In genomic region chr20:4864292-4864691, GRCh38 we compare ENCODE assay signal across 27 cellular contexts. TPM values are rescaled to one million over a fixed set of nuclear protein-coding genes. Genes with fewer than 3 reads are reported as not detected.
A peak's percentile ranks its signal among the peaks of the same experiment; 100 is the strongest.
DNase-seq lines count a peak whose midpoint lies in the region; ATAC-seq, FAIRE-seq and TF ChIP-seq lines count a peak whose summit lies in the region.
"Had no signal": no experiment of that assay in that cellular context is flagged by ENCODE, and none has a peak within 500 bp of the region (broad histone marks: within the 10 kb centered on the region; RNA-seq: fewer than 3 reads in every experiment).

No MANE protein-coding gene starts in this region.

- no peak overlapping the region for H4K91ac ChIP-seq in IMR-90 (ENCODE audit: insufficient read depth, low read depth, low read length)

- no peak overlapping the region for H3K56ac ChIP-seq in IMR-90 (ENCODE audit: extremely low read depth, insufficient read depth, low read length)

- intact Hi-C loops in IMR-90 (cut with micrococcal nuclease) = no loop called here
- intact Hi-C loops in activated CD8-positive, alpha-beta T cell treated with anti-CD3 and anti-CD28 coated beads for 36 hours (cut with micrococcal nuclease) = no loop called here

- H2BK5ac ChIP-seq in IMR-90 (ENCODE audit: low read depth, low read length, poor library complexity, severe bottlenecking) = no peak overlapping the region

- H2BK15ac ChIP-seq in IMR-90 (ENCODE audit: low read depth, low read length) = no peak overlapping the region

- no peak for TF ChIP-seq EP300 in A549 (IDR thresholded peaks at IDR 0.05)

- peaks cover 13% of the 10 kb centered on the region for H3K9me1 ChIP-seq in IMR-90 (ENCODE audit: insufficient read depth, low read length)

- no peaks in the 10 kb centered on the region for H3K27me3 Mint-ChIP-seq in activated T-helper 17 cell treated with anti-CD3 and anti-CD28 coated beads, Interleukin-2, amount 50 U/mL, for 72 hours
- H3K27me3 Mint-ChIP-seq in nephron progenitor cell (ENCODE audit: low read depth, poor library complexity) = no peaks in the 10 kb centered on the region
- no peaks in the 10 kb centered on the region for H3K27me3 Mint-ChIP-seq in activated CD8-positive, alpha-beta T cell treated with anti-CD3 and anti-CD28 coated beads for 36 hours
- H3K27me3 Mint-ChIP-seq: activated B cell treated with CpG ODN at 0.5 μM for 24 hours; activated naive CD8-positive, alpha-beta T cell had no signal

- DNase-seq in A549 (ENCODE audit: low read depth in 1 of 2, low spot score in 1 of 2) = peak in 1 of 2 experiments; percentile 35
- DNase-seq in IMR-90 = peak; percentile 5
- DNase-seq in nephron progenitor cell = no peak
- no peak for DNase-seq in NCI-H1105 treated with DMSO at 0.1 percent for 48 hours (lab: John Stamatoyannopoulos, UW)
- DNase-seq in ACHN = no peak
- DNase-seq in activated CD8-positive, alpha-beta T cell treated with anti-CD3 and anti-CD28 coated beads for 36 hours = no peak
- DNase-seq in NOMO-1 treated with dmso at 0.1 percent for 144 hours (lab: John Stamatoyannopoulos, UW; ENCODE audit: unreplicated experiment) = no peak
- DNase-seq: activated B cell treated with CpG ODN at 0.5 μM for 24 hours, aorta, left cardiac atrium, mesendoderm, NCI-H1694 treated with DMSO at 0.1 percent for 48 hours, NCI-H2171, NCI-H510A treated with DMSO at 0.1 percent for 48 hours, psoas muscle, SJCRH30, stomach, tibial artery had no signal

- H2AK9ac ChIP-seq in IMR-90 (replicated peaks; ENCODE audit: low read depth, low read length, poor library complexity) = no peak overlapping the region

- BruUV-seq in IMR-90 (replicated peaks; lab: Mats Ljungman, UMichigan) = no TSS peak

- H3K27ac Mint-ChIP-seq in activated T-helper 17 cell treated with anti-CD3 and anti-CD28 coated beads, Interleukin-2, amount 50 U/mL, for 72 hours = peak overlapping the region; percentile 21
- H3K27ac Mint-ChIP-seq in nephron progenitor cell = peak overlapping the region; percentile 33
- no peak overlapping the region for H3K27ac Mint-ChIP-seq in activated CD8-positive, alpha-beta T cell treated with anti-CD3 and anti-CD28 coated beads for 36 hours
- H3K27ac Mint-ChIP-seq: activated B cell treated with CpG ODN at 0.5 μM for 24 hours; activated naive CD8-positive, alpha-beta T cell; activated T-helper 1 cell treated with anti-CD3 and anti-CD28 coated beads, Interleukin-12 subunit alpha, Interleukin-12 subunit beta, Interleukin-2, Interleukin-4 antibody, amounts not matched to agents 30 ng/mL and 10 ng/mL and 1 ng/mL, durations not matched to agents 14 hours and 24 hours and 36 hours had no signal

- no peaks in the 10 kb centered on the region for H3K9me3 Mint-ChIP-seq in activated T-helper 17 cell treated with anti-CD3 and anti-CD28 coated beads, Interleukin-2, amount 50 U/mL, for 72 hours
- H3K9me3 Mint-ChIP-seq in nephron progenitor cell = no peaks in the 10 kb centered on the region
- no peaks in the 10 kb centered on the region for H3K9me3 Mint-ChIP-seq in activated CD8-positive, alpha-beta T cell treated with anti-CD3 and anti-CD28 coated beads for 36 hours
- H3K9me3 Mint-ChIP-seq: activated B cell treated with CpG ODN at 0.5 μM for 24 hours; activated T-helper 1 cell treated with anti-CD3 and anti-CD28 coated beads, Interleukin-12 subunit alpha, Interleukin-12 subunit beta, Interleukin-2, Interleukin-4 antibody, amounts not matched to agents 30 ng/mL and 10 ng/mL and 1 ng/mL, durations not matched to agents 14 hours and 24 hours and 36 hours had no signal

- H3K14ac ChIP-seq in IMR-90 (replicated peaks; ENCODE audit: low read depth, low read length) = no peak overlapping the region

- H3K23ac ChIP-seq in IMR-90 (ENCODE audit: low read depth, low read length) = no peak overlapping the region

- no peak overlapping the region for H3K4me3 Mint-ChIP-seq in activated T-helper 17 cell treated with anti-CD3 and anti-CD28 coated beads, Interleukin-2, amount 50 U/mL, for 72 hours
- no peak overlapping the region for H3K4me3 Mint-ChIP-seq in nephron progenitor cell
- no peak overlapping the region for H3K4me3 Mint-ChIP-seq in activated CD8-positive, alpha-beta T cell treated with anti-CD3 and anti-CD28 coated beads for 36 hours
- H3K4me3 Mint-ChIP-seq: activated B cell treated with CpG ODN at 0.5 μM for 24 hours; activated naive CD8-positive, alpha-beta T cell; activated T-helper 1 cell treated with anti-CD3 and anti-CD28 coated beads, Interleukin-12 subunit alpha, Interleukin-12 subunit beta, Interleukin-2, Interleukin-4 antibody, amounts not matched to agents 30 ng/mL and 10 ng/mL and 1 ng/mL, durations not matched to agents 14 hours and 24 hours and 36 hours had no signal

- H3K27ac ChIP-seq in A549 (0 out of 6 replicates have a peak overlapping the region, but pooled peaks of 1 of the 2 experiments have one; percentile 7), IMR-90 (ENCODE audit: insufficient read depth, low read length) (no peak overlapping the region)
- H3K27ac ChIP-seq: BLaER1, cardiac muscle cell, KMS-11, psoas muscle, SJCRH30, stomach, tibial artery had no signal

- ATAC-seq in A549 (peak; percentile 36 to 43; a peak in 3 of 6 replicates), IMR-90 (ENCODE audit: low read depth) (no peak)
- ATAC-seq in activated T-helper 17 cell treated with anti-CD3 and anti-CD28 coated beads, Interleukin-2, amount 50 U/mL, for 72 hours (replicated peaks) = no peak
- ATAC-seq in activated CD8-positive, alpha-beta T cell treated with anti-CD3 and anti-CD28 coated beads for 36 hours = no peak
- ATAC-seq: left cardiac atrium, psoas muscle had no signal

- TF ChIP-seq POLR2A in A549 (IDR thresholded peaks at IDR 0.05; ENCODE audit: low read length) = no peak
- TF ChIP-seq POLR2A in IMR-90 (IDR thresholded peaks at IDR 0.05; ENCODE audit: low read depth, low read length) = no peak

- H2BK120ac ChIP-seq in IMR-90 (ENCODE audit: low read depth, low read length) = no peak overlapping the region

- H3K79me1 ChIP-seq in IMR-90 (ENCODE audit: low read depth in 1 of 2, low read length in 2 of 2) = no peaks in the 10 kb centered on the region

- H3K4me3 ChIP-seq in A549 (no peak overlapping the region), IMR-90 (ENCODE audit: insufficient read depth, low read depth, low read length) (no peak overlapping the region)
- H3K4me3 ChIP-seq: BLaER1, cardiac muscle cell, psoas muscle, SJCRH30, stomach, tibial artery had no signal

- H3K4me1 Mint-ChIP-seq in activated T-helper 17 cell treated with anti-CD3 and anti-CD28 coated beads, Interleukin-2, amount 50 U/mL, for 72 hours = peaks cover 5% of the 10 kb centered on the region
- H3K4me1 Mint-ChIP-seq in nephron progenitor cell = peaks cover 9% of the 10 kb centered on the region
- H3K4me1 Mint-ChIP-seq in activated CD8-positive, alpha-beta T cell treated with anti-CD3 and anti-CD28 coated beads for 36 hours (ENCODE audit: low read depth) = no peaks in the 10 kb centered on the region
- H3K4me1 Mint-ChIP-seq: activated B cell treated with CpG ODN at 0.5 μM for 24 hours had no signal

- H3K9ac ChIP-seq in IMR-90 (ENCODE audit: low read depth, low read length) = no peak overlapping the region
- H3K9ac ChIP-seq: BLaER1, KMS-11 had no signal

- H2AK5ac ChIP-seq in IMR-90 (ENCODE audit: low read depth, low read length) = no peak overlapping the region

- CTCF ChIA-PET in A549 (lab: Yijun Ruan, JAX) = no interaction called here
- CTCF ChIA-PET in IMR-90 (lab: Yijun Ruan, JAX) = no interaction called here
- CTCF ChIA-PET in activated CD8-positive, alpha-beta T cell treated with anti-CD3 and anti-CD28 coated beads for 36 hours (lab: Charles Lee) = no interaction called here

- H3K4ac ChIP-seq in IMR-90 (ENCODE audit: low read depth, low read length) = no peak overlapping the region

- no peak overlapping the region for H4K8ac ChIP-seq in IMR-90 (ENCODE audit: low read depth in 2 of 2, low read length in 2 of 2)

- H3K4me1 ChIP-seq in A549 = peaks cover 13% of the 10 kb centered on the region
- H3K4me1 ChIP-seq in IMR-90 (ENCODE audit: control insufficient read depth, insufficient read depth, low read length) = peaks cover 3% of the 10 kb centered on the region; the same call in 1 of the 2 replicates
- H3K4me1 ChIP-seq: BLaER1, psoas muscle, SJCRH30, tibial artery had no signal

- dilution Hi-C loops in IMR-90 (cut with HindIII; ENCODE audit: low sequenced_read_pairs, unreplicated experiment) = no loop called here

- POLR2A ChIA-PET in A549 (lab: Yijun Ruan, JAX) = no interaction called here
- POLR2A ChIA-PET in IMR-90 (lab: Charles Lee; ENCODE audit: unreplicated experiment) = no interaction called here
- POLR2A ChIA-PET in activated CD8-positive, alpha-beta T cell treated with anti-CD3 and anti-CD28 coated beads for 36 hours (lab: Charles Lee) = no interaction called here

- no peak overlapping the region for H4K5ac ChIP-seq in IMR-90 (ENCODE audit: low read depth, low read length)

- no peak overlapping the region for H3K18ac ChIP-seq in IMR-90 (ENCODE audit: low read depth, low read length)

- peak; percentile 7 for FAIRE-seq in A549 (lab: Jason Lieb, UNC)
- FAIRE-seq: frontal cortex, GM12891, HTR-8/SVneo had no signal

- no peak overlapping the region for H3K4me2 ChIP-seq in A549
- no peak overlapping the region for H3K4me2 ChIP-seq in IMR-90 (ENCODE audit: low read depth, low read length)
- H3K4me2 ChIP-seq: BLaER1, KMS-11 had no signal

- H3K36me3 ChIP-seq in IMR-90 (ENCODE audit: control insufficient read depth, insufficient read depth, low read length) = peaks cover 37% of the 10 kb centered on the region

- H3K36me3 Mint-ChIP-seq in activated T-helper 17 cell treated with anti-CD3 and anti-CD28 coated beads, Interleukin-2, amount 50 U/mL, for 72 hours (ENCODE audit: low read depth) = peaks cover 56% of the 10 kb centered on the region
- peaks cover 24% of the 10 kb centered on the region for H3K36me3 Mint-ChIP-seq in nephron progenitor cell (ENCODE audit: low read depth)
- peaks cover 29% of the 10 kb centered on the region for H3K36me3 Mint-ChIP-seq in activated CD8-positive, alpha-beta T cell treated with anti-CD3 and anti-CD28 coated beads for 36 hours (ENCODE audit: low read depth)

- in situ Hi-C loops in IMR-90 (cut with MboI; ENCODE audit: low sequenced_read_pairs) (no loop called here), ACHN (cut with HindIII; ENCODE audit: low pct_ligation_motif_present, low pct_unique_long_range_greater_than_20kb, low sequenced_read_pairs) (no loop called here)

- TF ChIP-seq CTCF in A549 (IDR thresholded peaks at IDR 0.05) (no peak), IMR-90 (conservative IDR thresholded peaks at IDR 0.05; ENCODE audit: low read depth, low read length) (no peak), nephron progenitor cell (IDR thresholded peaks at IDR 0.05) (no peak)
- TF ChIP-seq CTCF in activated CD8-positive, alpha-beta T cell treated with anti-CD3 and anti-CD28 coated beads for 36 hours (IDR thresholded peaks at IDR 0.05) = no peak

- no peaks in the 10 kb centered on the region for H3K9me3 ChIP-seq in A549
- no peaks in the 10 kb centered on the region for H3K9me3 ChIP-seq in IMR-90 (ENCODE audit: control insufficient read depth, insufficient read depth, low read length)
- H3K9me3 ChIP-seq: BLaER1, psoas muscle, SJCRH30, stomach, tibial artery had no signal

- H3K27me3 ChIP-seq in IMR-90 (ENCODE audit: control insufficient read depth, insufficient read depth, low read length) = no peaks in the 10 kb centered on the region
- H3K27me3 ChIP-seq: BLaER1, cardiac muscle cell, SJCRH30, stomach, tibial artery had no signal

- TF ChIP-seq RAD21 in A549 (conservative IDR thresholded peaks at IDR 0.05 in 1 of 2, IDR thresholded peaks at IDR 0.05 in 1 of 2) (no peak), IMR-90 (IDR thresholded peaks at IDR 0.05; ENCODE audit: low read length) (no peak)

- H2BK20ac ChIP-seq in IMR-90 (ENCODE audit: low read depth, low read length) = no peak overlapping the region

- WGBS in A549 (ENCODE audit: missing lambda C conversion rate) = 55% methylated on average over 5 of the region's 5 CpGs
- 50% methylated on average over 2 of the region's 5 CpGs; no CpG with 5 or more reads in 1 of the 2 experiments for whole genome bisulfite sequencing in IMR-90 (ENCODE audit: extremely low coverage in 2 of 2, insufficient read length in 1 of 2), 2 experiments

- H2AFZ ChIP-seq in IMR-90 (replicated peaks; ENCODE audit: low read length, poor library complexity) = no peak overlapping the region

- H4K20me1 ChIP-seq in IMR-90 (ENCODE audit: insufficient read depth, low read length) = no peaks in the 10 kb centered on the region; the same call in 1 of the 2 replicates

RNA-seq across cellular contexts. Expression of gene RASSF2, which starts 40.9 kb away (rescaled TPM):
- polyA plus RNA-seq in A549 (2011; rRNA removed) (18.8 and 21.4 TPM in 2 replicates), A549 (2017; fragmentation: RNase III; extraction: RNeasy Plus Mini Kit Qiagen cat#74134 plus additional on column Dnase treatment) (12.2 to 12.9 TPM (median 12.5 TPM) in 3 replicates), IMR-90 (2012; rRNA removed) (1.5 and 2.0 TPM in 2 replicates)
- polyA plus RNA-seq in A549 (2012; cell fraction: cytosol; rRNA removed) = 8.0 and 10.2 TPM in 2 replicates
- polyA plus RNA-seq in A549 (2012; cell fraction: nucleus; rRNA removed) = 5.4 and 7.4 TPM in 2 replicates
- polyA minus RNA-seq in A549 (2011; rRNA and poly(A)+ RNA removed) = 15.9 and 17.4 TPM in 2 replicates
- 4.2 and 4.5 TPM in 2 replicates for total RNA-seq in IMR-90 (2012; rRNA removed)
- polyA plus RNA-seq in IMR-90 (2012; cell fraction: cytosol; rRNA removed) = 0.73 and 1.1 TPM in 2 replicates
- polyA plus RNA-seq in IMR-90 (2012; cell fraction: nucleus; rRNA removed; ENCODE audit: low replicate concordance) = 0.39 and 1.7 TPM in 2 replicates
- 10 to 100 TPM; 50.2 to 58.4 TPM for total RNA-seq in activated T-helper 17 cell treated with anti-CD3 and anti-CD28 coated beads, Interleukin-2, amount 50 U/mL, for 72 hours
- total RNA-seq in activated CD8-positive, alpha-beta T cell treated with anti-CD3 and anti-CD28 coated beads for 36 hours = 10 to 100 TPM; 33.7 to 36.2 TPM

Comparison
In these comparisons a context has a peak if more than half of its experiments do, and no peak if none do; other contexts are left out.
1. ATAC-seq: peak in A549 (2 of 2); none in IMR-90 (single experiment), activated T-helper 17 cell treated with anti-CD3 and anti-CD28 coated beads, Interleukin-2, amount 50 U/mL, for 72 hours (single experiment) and activated CD8-positive, alpha-beta T cell treated with anti-CD3 and anti-CD28 coated beads for 36 hours (single experiment).